8 cellular contexts compared by ENCODE assay signal in the genomic region with DNA sequence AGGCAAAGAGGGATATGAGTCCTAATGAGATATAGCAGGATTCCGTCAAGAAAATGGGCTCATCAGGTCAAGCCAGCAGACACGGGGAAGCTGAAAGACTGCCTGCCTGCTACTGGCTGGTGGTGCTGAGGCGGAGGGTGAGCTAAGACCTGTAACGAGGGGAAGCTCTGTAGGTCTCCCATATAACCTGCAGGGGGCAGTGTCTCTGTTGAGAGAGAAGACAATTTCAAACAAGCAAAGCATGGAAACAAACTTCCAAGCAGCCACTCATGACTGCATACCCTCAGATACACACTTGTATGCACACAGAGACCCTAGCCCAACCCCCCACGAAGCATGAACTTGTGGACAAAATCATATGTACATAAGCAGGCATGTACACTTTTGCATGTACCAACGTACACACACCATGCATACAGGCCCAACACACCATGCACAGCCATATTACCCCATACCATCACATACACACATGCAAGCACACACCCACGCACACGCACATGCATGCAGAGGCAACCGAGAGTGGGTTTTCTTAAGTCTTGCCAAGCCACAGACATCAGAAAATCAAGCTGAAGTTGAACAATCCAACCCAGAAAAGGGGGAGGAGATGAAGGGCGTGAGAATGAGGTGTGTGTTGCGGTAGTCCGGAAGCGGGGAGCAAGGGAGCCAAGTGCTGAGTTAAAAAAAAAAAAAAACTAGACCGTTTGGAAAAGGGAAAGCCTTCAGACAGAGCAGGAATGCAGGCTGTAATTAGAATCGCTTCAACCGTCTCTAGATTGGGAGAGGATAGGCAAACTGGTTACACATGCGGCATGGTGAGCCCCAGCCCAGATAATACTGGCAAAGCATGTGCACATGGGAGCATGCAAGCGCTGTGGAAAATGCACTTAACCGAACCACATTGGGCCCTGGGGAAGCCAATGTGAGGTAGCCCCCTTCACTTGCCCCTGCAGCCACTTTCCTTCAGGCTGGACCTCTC.
DNase-seq lines count a peak whose midpoint lies in the region; ATAC-seq and TF ChIP-seq lines count a peak whose summit lies in the region.

No MANE protein-coding gene starts in this region.

- peak overlapping the region; percentile 23 for H2AFZ ChIP-seq in parathyroid adenoma

- POLR2A ChIA-PET in activated CD8-positive, alpha-beta T cell treated with anti-CD3 and anti-CD28 coated beads, Interleukin-2, amount 10 ng/mL, durations not matched to agents 7 days and 5 days (lab: Charles Lee), result no interaction called here

- ATAC-seq in GM21723 (IDR thresholded peaks at IDR 0.05; ENCODE audit: unreplicated experiment), result peak; percentile 84
- ATAC-seq in activated CD8-positive, alpha-beta T cell treated with anti-CD3 and anti-CD28 coated beads, Interleukin-2, amount 10 ng/mL, durations not matched to agents 7 days and 5 days, result peak; percentile 57
- no peak for ATAC-seq in GM21717 (IDR thresholded peaks at IDR 0.05; ENCODE audit: unreplicated experiment)
- no peak for ATAC-seq in HG02763 (IDR thresholded peaks at IDR 0.05; ENCODE audit: unreplicated experiment)

- H3K27ac ChIP-seq in parathyroid adenoma, result peak overlapping the region; percentile 86

- H3K4me1 ChIP-seq in parathyroid adenoma, result peaks cover 33% of the 10 kb centered on the region

- H3K36me3 Mint-ChIP-seq in activated CD8-positive, alpha-beta T cell treated with anti-CD3 and anti-CD28 coated beads, Interleukin-2, amount 10 ng/mL, durations not matched to agents 7 days and 5 days (ENCODE audit: low read depth), result no peaks in the 10 kb centered on the region

- H3K4me2 ChIP-seq in parathyroid adenoma (ENCODE audit: low read length), result no peak overlapping the region

- no peaks in the 10 kb centered on the region for H3K27me3 ChIP-seq in parathyroid adenoma (ENCODE audit: control insufficient read depth, insufficient read depth, low read length)

- no peaks in the 10 kb centered on the region for H3K36me3 ChIP-seq in parathyroid adenoma (ENCODE audit: control insufficient read depth, insufficient read depth, low read length)

- DNase-seq in DMS153 treated with DMSO at 0.1 percent for 48 hours (lab: John Stamatoyannopoulos, UW; ENCODE audit: unreplicated experiment) (peak; percentile 0), NCI-H1436 (lab: John Stamatoyannopoulos, UW) (peak; percentile 48), fibroblast of the aortic adventitia (ENCODE audit: low read depth) (peak; percentile 65)
- DNase-seq in activated CD8-positive, alpha-beta T cell treated with anti-CD3 and anti-CD28 coated beads, Interleukin-2, amount 10 ng/mL, durations not matched to agents 7 days and 5 days, result peak; percentile 48

- CTCF ChIA-PET in activated CD8-positive, alpha-beta T cell treated with anti-CD3 and anti-CD28 coated beads, Interleukin-2, amount 10 ng/mL, durations not matched to agents 7 days and 5 days (lab: Charles Lee), result interaction anchor here (0.6 to 1.0 kb wide), 5 partner anchors 9 to 266 kb away, joined by 3 to 5 read pairs (median 4); no protein-coding TSS in a partner anchor

- no peak overlapping the region for H3K4me3 Mint-ChIP-seq in activated CD8-positive, alpha-beta T cell treated with anti-CD3 and anti-CD28 coated beads, Interleukin-2, amount 10 ng/mL, durations not matched to agents 7 days and 5 days

- H3K9ac ChIP-seq in parathyroid adenoma, result no peak overlapping the region

- H3K27ac Mint-ChIP-seq in activated CD8-positive, alpha-beta T cell treated with anti-CD3 and anti-CD28 coated beads, Interleukin-2, amount 10 ng/mL, durations not matched to agents 7 days and 5 days, result no peak overlapping the region

- no peak overlapping the region for H3K4me3 ChIP-seq in fibroblast of the aortic adventitia (ENCODE audit: low read depth, low read length)
- no peak overlapping the region for H3K4me3 ChIP-seq in parathyroid adenoma (ENCODE audit: low read depth, low read length)

- H3K9me3 Mint-ChIP-seq in activated CD8-positive, alpha-beta T cell treated with anti-CD3 and anti-CD28 coated beads, Interleukin-2, amount 10 ng/mL, durations not matched to agents 7 days and 5 days (ENCODE audit: insufficient read depth), result no peaks in the 10 kb centered on the region

- TF ChIP-seq CTCF in fibroblast of the aortic adventitia (IDR thresholded peaks at IDR 0.05; ENCODE audit: insufficient read depth, low read length), result peak; percentile 57
- peak; percentile 52 for TF ChIP-seq CTCF in parathyroid adenoma (IDR thresholded peaks at IDR 0.05)

- H3K27me3 Mint-ChIP-seq in activated CD8-positive, alpha-beta T cell treated with anti-CD3 and anti-CD28 coated beads, Interleukin-2, amount 10 ng/mL, durations not matched to agents 7 days and 5 days (ENCODE audit: low read depth), result no peaks in the 10 kb centered on the region

- no peaks in the 10 kb centered on the region for H3K79me2 ChIP-seq in parathyroid adenoma

- H3K4me1 Mint-ChIP-seq in activated CD8-positive, alpha-beta T cell treated with anti-CD3 and anti-CD28 coated beads, Interleukin-2, amount 10 ng/mL, durations not matched to agents 7 days and 5 days (ENCODE audit: low read depth), result no peaks in the 10 kb centered on the region

- no peaks in the 10 kb centered on the region for H3K9me3 ChIP-seq in parathyroid adenoma (ENCODE audit: control insufficient read depth, low read length)

Comparison
In these comparisons a context has a peak if more than half of its experiments do, and no peak if none do; other contexts are left out.
1. DNase-seq: peak in every context shown above with its lines; median percentile 65 in fibroblast of the aortic adventitia; 48 in NCI-H1436; 48 in activated CD8-positive, alpha-beta T cell treated with anti-CD3 and anti-CD28 coated beads, Interleukin-2, amount 10 ng/mL, durations not matched to agents 7 days and 5 days; 0 in DMS153 treated with DMSO at 0.1 percent for 48 hours.
2. ATAC-seq: peak in GM21723 (single experiment) and activated CD8-positive, alpha-beta T cell treated with anti-CD3 and anti-CD28 coated beads, Interleukin-2, amount 10 ng/mL, durations not matched to agents 7 days and 5 days (single experiment); none in GM21717 (single experiment) and HG02763 (single experiment).